Comparison of ENCODE assay signal across 1 cellular context in genomic region chr3:40476478-40477470, GRCh38.
TF ChIP-seq lines count a peak whose summit lies in the region.

TSS of gene ZNF619 (plus strand) at chr3:40477122. CDS start at chr3:40477980, 858 bp downstream.

TF ChIP-seq in HepG2, 621 proteins besides CTCF, POLR2A, EP300 and RAD21 (continued from another document and continues in another):
- no peak for TF ChIP-seq BCL3 (CRISPR knock-in tag; IDR thresholded peaks at IDR 0.05)
- peak; percentile 74 for TF ChIP-seq ZSCAN31 (CRISPR knock-in tag; IDR thresholded peaks at IDR 0.05; ENCODE audit: low read depth)
- TF ChIP-seq ZNF670 (CRISPR knock-in tag; IDR thresholded peaks at IDR 0.05; ENCODE audit: borderline replicate concordance): 0 out of 2 replicates have a peak, but pooled peaks have one; percentile 52
- no peak for TF ChIP-seq BORCS8-MEF2B (CRISPR knock-in tag; IDR thresholded peaks at IDR 0.05)
- TF ChIP-seq MYPOP (CRISPR knock-in tag; IDR thresholded peaks at IDR 0.05): no peak
- no peak for TF ChIP-seq IRX3 (CRISPR knock-in tag; IDR thresholded peaks at IDR 0.05; ENCODE audit: borderline replicate concordance, low read depth)
- TF ChIP-seq DDIT3 (CRISPR knock-in tag; IDR thresholded peaks at IDR 0.05): no peak
- TF ChIP-seq DNMT1 (CRISPR knock-in tag; IDR thresholded peaks at IDR 0.05): no peak
- no peak for TF ChIP-seq PRDM4 (CRISPR knock-in tag; IDR thresholded peaks at IDR 0.05; ENCODE audit: borderline replicate concordance)
- no peak for TF ChIP-seq ZNF274 (CRISPR knock-in tag; IDR thresholded peaks at IDR 0.05)
- TF ChIP-seq ZNF383 (CRISPR knock-in tag; IDR thresholded peaks at IDR 0.05; ENCODE audit: borderline replicate concordance): no peak
- peak; percentile 51 for TF ChIP-seq SALL1 (CRISPR knock-in tag; IDR thresholded peaks at IDR 0.05)
- TF ChIP-seq ELF3 (CRISPR knock-in tag; IDR thresholded peaks at IDR 0.05): peak; percentile 64; the same call in 1 of the 2 replicates
- no peak for TF ChIP-seq ZMAT5 (CRISPR knock-in tag; IDR thresholded peaks at IDR 0.05; ENCODE audit: borderline replicate concordance, low read depth)
- TF ChIP-seq ZFP62 (CRISPR knock-in tag; IDR thresholded peaks at IDR 0.05): no peak
- no peak for TF ChIP-seq NFIC (IDR thresholded peaks at IDR 0.05; ENCODE audit: low read length)
- TF ChIP-seq ZNF138 (CRISPR knock-in tag; IDR thresholded peaks at IDR 0.05; ENCODE audit: low read depth): no peak
- no peak for TF ChIP-seq PLRG1 (conservative IDR thresholded peaks at IDR 0.05)
- peak; percentile 62; the same call in 1 of the 2 replicates for TF ChIP-seq MEIS2 (CRISPR knock-in tag; IDR thresholded peaks at IDR 0.05)
- TF ChIP-seq ZMYM2 (CRISPR knock-in tag; IDR thresholded peaks at IDR 0.05): peak; percentile 53; the same call in 1 of the 2 replicates
- TF ChIP-seq TAF1 (CRISPR knock-in tag; IDR thresholded peaks at IDR 0.05): peak; percentile 51; the same call in 1 of the 2 replicates
- TF ChIP-seq ZNF713 (CRISPR knock-in tag; IDR thresholded peaks at IDR 0.05): no peak
- TF ChIP-seq MTERF4 (CRISPR knock-in tag; IDR thresholded peaks at IDR 0.05): no peak
- no peak for TF ChIP-seq ZSCAN5A (CRISPR knock-in tag; IDR thresholded peaks at IDR 0.05; ENCODE audit: borderline replicate concordance)
- TF ChIP-seq ZNF644 (CRISPR knock-in tag; IDR thresholded peaks at IDR 0.05; ENCODE audit: low read depth): no peak
- no peak for TF ChIP-seq POGZ (CRISPR knock-in tag; IDR thresholded peaks at IDR 0.05)
- TF ChIP-seq RBM39 (IDR thresholded peaks at IDR 0.05; ENCODE audit: low read depth, low read length, poor library complexity, severe bottlenecking): peak; percentile 89
- TF ChIP-seq GMEB2 (CRISPR knock-in tag; IDR thresholded peaks at IDR 0.05; ENCODE audit: low read depth): no peak
- no peak for TF ChIP-seq ZNF552 (CRISPR knock-in tag; IDR thresholded peaks at IDR 0.05; ENCODE audit: borderline replicate concordance)
- TF ChIP-seq ZNF407 (CRISPR knock-in tag; IDR thresholded peaks at IDR 0.05; ENCODE audit: not compliant biosample characterization): peak; percentile 37
- TF ChIP-seq ZNF44 (CRISPR knock-in tag; IDR thresholded peaks at IDR 0.05): no peak
- TF ChIP-seq RBFOX2 (IDR thresholded peaks at IDR 0.05; ENCODE audit: low read depth, low read length): peak; percentile 78
- no peak for TF ChIP-seq HNRNPH1 (optimal IDR thresholded peaks at IDR 0.05; ENCODE audit: low read depth, low read length)
- TF ChIP-seq BHLHE40 (IDR thresholded peaks at IDR 0.05; ENCODE audit: low read length): no peak
- 0 out of 2 replicates have a peak, but pooled peaks have one; percentile 59 for TF ChIP-seq ZNF350 (CRISPR knock-in tag; IDR thresholded peaks at IDR 0.05; ENCODE audit: borderline replicate concordance, low read depth)
- TF ChIP-seq TOPORS (CRISPR knock-in tag; IDR thresholded peaks at IDR 0.05): no peak
- peak; percentile 59; the same call in 1 of the 2 replicates for TF ChIP-seq HOXA3 (CRISPR knock-in tag; IDR thresholded peaks at IDR 0.05)
- no peak for TF ChIP-seq RARG (CRISPR knock-in tag; IDR thresholded peaks at IDR 0.05; ENCODE audit: low read depth)
- peak; percentile 31; the same call in 1 of the 2 replicates for TF ChIP-seq ZNF768 (CRISPR knock-in tag; IDR thresholded peaks at IDR 0.05)
- TF ChIP-seq ZFY (CRISPR knock-in tag; IDR thresholded peaks at IDR 0.05): peak; percentile 89
- TF ChIP-seq CBX2 (IDR thresholded peaks at IDR 0.05; ENCODE audit: low read depth, low read length): no peak
- no peak for TF ChIP-seq CBX2 (CRISPR knock-in tag; IDR thresholded peaks at IDR 0.05; ENCODE audit: low read depth)
- no peak for TF ChIP-seq MTF2 (CRISPR knock-in tag; IDR thresholded peaks at IDR 0.05; ENCODE audit: borderline replicate concordance)
- TF ChIP-seq ZNF770 (CRISPR knock-in tag; IDR thresholded peaks at IDR 0.05): peak; percentile 30; the same call in 1 of the 2 replicates
- 0 out of 2 replicates have a peak, but pooled peaks have one; percentile 36 for TF ChIP-seq ZNF136 (CRISPR knock-in tag; IDR thresholded peaks at IDR 0.05; ENCODE audit: low read depth)
- TF ChIP-seq ZNF3 (CRISPR knock-in tag; IDR thresholded peaks at IDR 0.05): no peak
